ENCODE assay signal across 7 cellular contexts in genomic region chr1:242224883-242225769, GRCh38.
A peak's percentile ranks its signal among the peaks of the same experiment; 100 is the strongest.
DNase-seq lines count a peak whose midpoint lies in the region; ATAC-seq, FAIRE-seq and TF ChIP-seq lines count a peak whose summit lies in the region.
"Not testable (repeated sequence)": the region's sequence is repeated elsewhere in the genome, so short reads cannot be mapped to it uniquely, and the experiment has no call there.

No MANE protein-coding gene starts in this region.

- not testable (repeated sequence) for H3K4me3 ChIP-seq in HUES64 (ENCODE audit: low read length)
- H3K4me3 ChIP-seq in PC-3 (ENCODE audit: low read length): peak overlapping the region; percentile 11

- intact Hi-C loops in PC-3 (cut with micrococcal nuclease) (loop anchor here (5.0 kb wide), 2 partner anchors 87 to 208 kb away; no protein-coding TSS in a partner anchor), MCF 10A (cut with micrococcal nuclease) (loop anchor here (2.0 kb wide), 1 partner anchor 18 kb away; no protein-coding TSS in a partner anchor)

- H3K79me2 ChIP-seq in PC-3 (ENCODE audit: low read length): not testable (repeated sequence)

- peak overlapping the region; percentile 51; the same call in 1 of the 2 replicates for H3K27ac ChIP-seq in HUES64 (ENCODE audit: low read depth, low read length)
- H3K27ac ChIP-seq in PC-3 (ENCODE audit: low read length): peak overlapping the region; percentile 95

- H3K4me2 ChIP-seq in PC-3 (ENCODE audit: low read length): peak overlapping the region; percentile 62

- not testable (repeated sequence) for BruUV-seq in PC-3 (replicated peaks; lab: Mats Ljungman, UMichigan); MCF 10A (replicated peaks; lab: Mats Ljungman, UMichigan)

- not testable (repeated sequence) for H4K20me1 ChIP-seq in PC-3 (ENCODE audit: low read length)

- H3K4me1 ChIP-seq in HUES64 (ENCODE audit: insufficient read depth, low read length) (peaks cover 12% of the 10 kb centered on the region), PC-3 (ENCODE audit: insufficient read depth, low read length) (peaks cover 48% of the 10 kb centered on the region)

- 0 out of 2 replicates have a peak overlapping the region, but pooled peaks have one; percentile 13 for H2AFZ ChIP-seq in PC-3 (ENCODE audit: low read length)

- H3F3A ChIP-seq in PC-3 (ENCODE audit: low read length, unreplicated experiment): peaks cover 11% of the 10 kb centered on the region

- CTCF ChIA-PET in PC-3 (lab: Charles Lee); MCF 10A (lab: Yijun Ruan, JAX): not testable (repeated sequence)

- peaks cover 30% of the 10 kb centered on the region for H3K4me1 Mint-ChIP-seq in MCF 10A (ENCODE audit: insufficient read depth, unreplicated experiment)

- not testable (repeated sequence) for H3K9me2 ChIP-seq in PC-3 (replicated peaks; ENCODE audit: low read length)

- TF ChIP-seq CTCF in PC-3 (conservative IDR thresholded peaks at IDR 0.05; ENCODE audit: low read depth, low read length); MCF 10A (IDR thresholded peaks at IDR 0.05; ENCODE audit: unreplicated experiment): not testable (repeated sequence)

- 84% methylated on average over 12 of the region's 16 CpGs for WGBS in HUES64

- peak overlapping the region; percentile 40 for H3K27ac Mint-ChIP-seq in MCF 10A (ENCODE audit: low read depth, unreplicated experiment)

- H3K36me3 ChIP-seq in HUES64 (ENCODE audit: insufficient read depth, low read length); PC-3 (ENCODE audit: low read depth, low read length): not testable (repeated sequence)

- not testable (repeated sequence) for H3K9me3 Mint-ChIP-seq in MCF 10A (ENCODE audit: unreplicated experiment)

- not testable (repeated sequence) for H3K9ac ChIP-seq in HUES64 (ENCODE audit: low read depth, low read length)
- H3K9ac ChIP-seq in PC-3 (ENCODE audit: low read length): peak overlapping the region; percentile 58

- DNase-seq in GM12891 (ENCODE audit: insufficient read length, low spot score); MCF 10A (ENCODE audit: unreplicated experiment): not testable (repeated sequence)
- DNase-seq in PC-3: peak; percentile 39
- peak; percentile 14 for DNase-seq in midbrain (lab: John Stamatoyannopoulos, UW)

- TF ChIP-seq POLR2A in GM12891 (IDR thresholded peaks at IDR 0.05; ENCODE audit: low read depth, low read length): not testable (repeated sequence)

- ATAC-seq in GM19351 (IDR thresholded peaks at IDR 0.05; ENCODE audit: unreplicated experiment) (peak; percentile 36), HG02798 (IDR thresholded peaks at IDR 0.05; ENCODE audit: poor library complexity, unreplicated experiment) (peak; percentile 26)
- not testable (repeated sequence) for ATAC-seq in PC-3

- POLR2A ChIA-PET in PC-3 (lab: Charles Lee; ENCODE audit: unreplicated experiment): interaction anchor here (0.6 kb wide), 2 partner anchors 633 to 1500 kb away, joined by 3 to 9 read pairs; no protein-coding TSS in a partner anchor
- POLR2A ChIA-PET in MCF 10A (lab: Yijun Ruan, JAX): interaction anchor here (0.8 to 2.0 kb wide), 6 partner anchors 9 to 26 kb away, joined by 3 to 11 read pairs (median 4); no protein-coding TSS in a partner anchor

- not testable (repeated sequence) for H3K4me3 Mint-ChIP-seq in MCF 10A (ENCODE audit: unreplicated experiment)

- not testable (repeated sequence) for H3K9me3 ChIP-seq in HUES64 (ENCODE audit: insufficient read depth, low read depth, low read length); PC-3 (ENCODE audit: low read length)

- not testable (repeated sequence) for H3K27me3 ChIP-seq in HUES64 (ENCODE audit: insufficient read depth, low read length); PC-3 (ENCODE audit: low read length)

- not testable (repeated sequence) for H3K36me3 Mint-ChIP-seq in MCF 10A (ENCODE audit: insufficient read depth, unreplicated experiment)

- not testable (repeated sequence) for H3K27me3 Mint-ChIP-seq in MCF 10A (ENCODE audit: insufficient read depth, unreplicated experiment)

- FAIRE-seq in GM12891 (lab: Jason Lieb, UNC): peak; percentile 55
